Comparison of ENCODE assay signal across 8 cellular contexts in the genomic region with DNA sequence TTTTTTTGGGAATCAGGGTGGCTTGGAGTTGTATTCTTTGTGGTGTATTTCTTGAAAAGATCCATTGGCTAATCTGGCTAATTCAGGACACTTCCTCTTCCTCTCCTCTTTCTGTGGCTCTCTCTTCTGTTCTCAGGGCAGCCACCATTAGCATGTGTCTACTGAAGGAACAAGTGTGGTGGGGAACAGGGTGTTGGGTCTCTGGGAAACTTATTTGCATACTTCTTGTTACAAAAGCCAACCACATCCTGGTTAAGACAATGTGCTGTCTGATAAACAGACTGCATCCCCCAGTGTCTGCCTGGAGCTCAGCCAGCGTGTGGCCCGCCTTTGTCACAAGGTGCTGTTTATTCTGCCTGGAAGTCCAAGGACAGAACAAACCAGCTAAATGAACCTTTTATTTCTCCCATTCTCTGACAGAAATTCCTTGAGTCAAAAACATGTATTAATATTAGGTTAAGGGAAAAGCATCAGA.
DNase-seq lines count a peak whose midpoint lies in the region; ATAC-seq, FAIRE-seq and TF ChIP-seq lines count a peak whose summit lies in the region.

No MANE protein-coding gene starts in this region.

- H3K9me3 Mint-ChIP-seq in activated B cell treated with CpG ODN at 0.5 μM for 24 hours, result no peaks in the 10 kb centered on the region

- peak overlapping the region in 17 of 59 donors; percentile 11 to 61 (median 36) for H3K27ac ChIP-seq in dorsolateral prefrontal cortex

- CTCF ChIA-PET in activated B cell treated with CpG ODN at 0.5 μM for 24 hours (lab: Charles Lee), result no interaction called here

- FAIRE-seq in D721Med (lab: Jason Lieb, UNC), result no peak

- no peak for TF ChIP-seq EP300 in Ishikawa (IDR thresholded peaks at IDR 0.05; ENCODE audit: borderline replicate concordance)

- no peaks in the 10 kb centered on the region for H3K27me3 Mint-ChIP-seq in activated B cell treated with CpG ODN at 0.5 μM for 24 hours

- H3K27ac Mint-ChIP-seq in activated B cell treated with CpG ODN at 0.5 μM for 24 hours, result peak overlapping the region; percentile 5

- peak; percentile 100 for ATAC-seq in GM21529 (IDR thresholded peaks at IDR 0.05; ENCODE audit: unreplicated experiment)
- peak; percentile 88 for ATAC-seq in activated B cell treated with CpG ODN at 0.5 μM for 24 hours (ENCODE audit: low read depth)

- H3K4me3 Mint-ChIP-seq in activated B cell treated with CpG ODN at 0.5 μM for 24 hours, result peak overlapping the region; percentile 0

- H3K27me3 ChIP-seq in dorsolateral prefrontal cortex, result no peaks in the 10 kb centered on the region

- intact Hi-C loops in activated B cell treated with CpG ODN at 0.5 μM for 24 hours (cut with micrococcal nuclease) (no loop called here), dorsolateral prefrontal cortex (cut with DNase I) (no loop called here)

- no peaks in the 10 kb centered on the region for H3K36me3 Mint-ChIP-seq in activated B cell treated with CpG ODN at 0.5 μM for 24 hours (ENCODE audit: low read depth)

- H3K4me1 Mint-ChIP-seq in activated B cell treated with CpG ODN at 0.5 μM for 24 hours, result peaks cover 26% of the 10 kb centered on the region

- POLR2A ChIA-PET in activated B cell treated with CpG ODN at 0.5 μM for 24 hours (lab: Charles Lee), result interaction anchor here (1.0 kb wide), 1 partner anchor 156 kb away, joined by 3 read pairs; no protein-coding TSS in a partner anchor

- H3K4me3 ChIP-seq in dorsolateral prefrontal cortex, result peak overlapping the region in 1 of 59 donors; percentile 18

- no peak for TF ChIP-seq RAD21 in Ishikawa (IDR thresholded peaks at IDR 0.05; ENCODE audit: low read depth)

- TF ChIP-seq CTCF in activated B cell treated with CpG ODN at 0.5 μM for 24 hours (IDR thresholded peaks at IDR 0.05) (no peak), dorsolateral prefrontal cortex (IDR thresholded peaks at IDR 0.05 in 54 of 56, conservative IDR thresholded peaks at IDR 0.05 in 2 of 56; ENCODE audit: low read depth in 1 of 56, partially characterized antibody in 56 of 56) (no peak), D721Med (IDR thresholded peaks at IDR 0.05; ENCODE audit: insufficient read depth, missing control alignments) (no peak)

- DNase-seq in GM03348 (ENCODE audit: low spot score), result peak; percentile 25
- no peak for DNase-seq in activated B cell treated with CpG ODN at 0.5 μM for 24 hours
- DNase-seq in dorsolateral prefrontal cortex, result peak in 9 of 10 donors; percentile 15 to 62 (median 53)
- peak; percentile 92 for DNase-seq in medulla oblongata (ENCODE audit: extremely low spot score)
- DNase-seq in stimulated activated naive CD4-positive, alpha-beta T cell treated with Interleukin-2 at 50 U/mL for 16 hours (lab: John Stamatoyannopoulos, UW), result peak; percentile 3
- no peak for DNase-seq in D721Med (ENCODE audit: insufficient read length, low spot score)

TF ChIP-seq in Ishikawa, 13 proteins besides CTCF, POLR2A, EP300 and RAD21:
- TF ChIP-seq MAX (IDR thresholded peaks at IDR 0.05), result no peak; the same call in 1 of the 2 replicates
- TF ChIP-seq NFIC (IDR thresholded peaks at IDR 0.05), result peak; percentile 31; the same call in 1 of the 2 replicates

Comparison
In these comparisons a context has a peak if more than half of its experiments do, and no peak if none do; other contexts are left out.
1. DNase-seq: peak in GM03348 (single experiment), dorsolateral prefrontal cortex (9 of 10), medulla oblongata (single experiment) and stimulated activated naive CD4-positive, alpha-beta T cell treated with Interleukin-2 at 50 U/mL for 16 hours (single experiment); none in activated B cell treated with CpG ODN at 0.5 μM for 24 hours (single experiment) and D721Med (single experiment).